Comparison of ENCODE assay signal across 8 cellular contexts in the genomic region with DNA sequence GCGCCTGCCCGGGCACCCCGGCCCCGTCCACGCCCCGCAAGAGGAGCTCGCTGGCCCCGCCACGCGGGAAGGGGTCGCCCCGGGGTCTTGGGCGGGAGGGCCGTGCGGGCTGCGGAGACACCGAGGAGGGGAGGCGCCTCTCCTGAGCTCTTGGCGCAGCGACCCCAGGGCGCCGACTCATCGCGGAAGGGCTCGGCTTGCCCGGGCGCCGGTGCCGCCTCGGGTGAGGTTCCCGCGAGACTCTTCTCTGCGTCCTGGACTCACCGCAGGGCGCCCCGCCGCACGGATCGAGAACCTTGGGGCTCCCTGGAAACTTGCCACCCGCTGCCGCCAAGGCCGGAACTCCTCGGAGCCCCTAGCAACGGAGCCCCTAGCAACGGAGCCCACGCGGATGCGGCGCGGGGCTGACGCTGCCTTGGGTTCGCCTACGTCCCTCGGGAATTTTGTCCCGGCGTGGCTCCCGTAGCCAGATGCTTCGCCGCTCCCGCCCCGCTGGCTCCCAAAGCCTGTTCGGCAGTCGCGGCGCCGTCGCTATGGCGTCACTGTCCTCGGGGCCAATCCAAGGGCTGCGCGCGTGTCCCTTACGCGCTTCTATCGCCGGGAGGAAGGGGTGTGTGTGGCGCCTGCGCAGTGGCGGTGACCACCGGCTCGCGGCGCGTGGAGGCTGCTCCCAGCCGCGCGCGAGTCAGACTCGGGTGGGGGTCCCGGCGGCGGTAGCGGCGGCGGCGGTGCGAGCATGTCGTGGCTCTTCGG. TPM values are rescaled to one million over a fixed set of nuclear protein-coding genes. Genes with fewer than 3 reads are reported as not detected.
DNase-seq lines count a peak whose midpoint lies in the region; ATAC-seq and TF ChIP-seq lines count a peak whose summit lies in the region.

A gene (plus strand): TSS at position 630 of the 753 bp plus-strand sequence. CDS start 107 bp downstream, at position 737.

- H3K4me1 ChIP-seq in heart right ventricle (peaks cover 5 to 22% (median 9%) of the 10 kb centered on the region in 9 donors), upper lobe of left lung (peaks cover 5 to 17% (median 10%) of the 10 kb centered on the region in 4 donors)

- TF ChIP-seq POLR2A in upper lobe of left lung (IDR thresholded peaks at IDR 0.05): peak in 2 of 4 donors; percentile 39 to 82

- H3K36me3 ChIP-seq in heart right ventricle (peaks cover 0 to 13% (median 0%) of the 10 kb centered on the region in 9 donors), upper lobe of left lung (peaks cover 0 to 3% (median under 1%) of the 10 kb centered on the region in 4 donors)

- H3K27ac Mint-ChIP-seq in T-helper 1 cell treated with Interleukin-12 subunit alpha and Interleukin-12 subunit beta and Interleukin-4 antibody, amounts not matched to agents 30 μg/mL and 1 μg/mL, for 36 hours: peak within 1 kb of the TSS; percentile 93

- no peaks in the 10 kb centered on the region for H3K36me3 Mint-ChIP-seq in T-helper 1 cell treated with Interleukin-12 subunit alpha and Interleukin-12 subunit beta and Interleukin-4 antibody, amounts not matched to agents 30 μg/mL and 1 μg/mL, for 36 hours (ENCODE audit: low read depth)

- H3K4me3 ChIP-seq in heart right ventricle (peak within 1 kb of the TSS; percentile 59 to 96 (median 83)), upper lobe of left lung (peak within 1 kb of the TSS; percentile 76 to 97 (median 83))

- H3K9me3 Mint-ChIP-seq in T-helper 1 cell treated with Interleukin-12 subunit alpha and Interleukin-12 subunit beta and Interleukin-4 antibody, amounts not matched to agents 30 μg/mL and 1 μg/mL, for 36 hours: no peaks in the 10 kb centered on the region

- WGBS in heart right ventricle, 2 donors: 0% methylated on average over 94 to 99 of the region's 99 CpGs
- WGBS in upper lobe of left lung, 2 donors: 0% methylated on average over 13 to 46 of the region's 99 CpGs

- H3K9me3 ChIP-seq in heart right ventricle (no peaks in the 10 kb centered on the region), upper lobe of left lung (no peaks in the 10 kb centered on the region)

- no peak for TF ChIP-seq CTCF in heart right ventricle (IDR thresholded peaks at IDR 0.05)
- peak in 2 of 6 experiments; percentile 14 to 50 for TF ChIP-seq CTCF in upper lobe of left lung (IDR thresholded peaks at IDR 0.05)

- H3K27me3 ChIP-seq in heart right ventricle: no peaks in the 10 kb centered on the region
- no peaks in the 10 kb centered on the region for H3K27me3 ChIP-seq in upper lobe of left lung

- H3K4me1 Mint-ChIP-seq in T-helper 1 cell treated with Interleukin-12 subunit alpha and Interleukin-12 subunit beta and Interleukin-4 antibody, amounts not matched to agents 30 μg/mL and 1 μg/mL, for 36 hours (ENCODE audit: low read depth): peaks cover 15% of the 10 kb centered on the region

- peak within 1 kb of the TSS; percentile 90 for H3K4me3 Mint-ChIP-seq in T-helper 1 cell treated with Interleukin-12 subunit alpha and Interleukin-12 subunit beta and Interleukin-4 antibody, amounts not matched to agents 30 μg/mL and 1 μg/mL, for 36 hours

- intact Hi-C loops in heart right ventricle (cut with DNase I): no loop called here
- intact Hi-C loops in posterior vena cava (cut with DNase I): no loop called here

- peak; percentile 55 for ATAC-seq in GM18499 (IDR thresholded peaks at IDR 0.05; ENCODE audit: insufficient read depth, unreplicated experiment)
- peak; percentile 85 for ATAC-seq in HG02938 (IDR thresholded peaks at IDR 0.05; ENCODE audit: unreplicated experiment)
- peak; percentile 94 to 99 (median 98) for ATAC-seq in heart right ventricle
- ATAC-seq in upper lobe of left lung (ENCODE audit: low FRiP score in 2 of 2): peak; percentile 96 to 98

- H3K27me3 Mint-ChIP-seq in T-helper 1 cell treated with Interleukin-12 subunit alpha and Interleukin-12 subunit beta and Interleukin-4 antibody, amounts not matched to agents 30 μg/mL and 1 μg/mL, for 36 hours (ENCODE audit: low read depth): no peaks in the 10 kb centered on the region

- peak in 1 of 4 donors; percentile 78 for TF ChIP-seq EP300 in upper lobe of left lung (IDR thresholded peaks at IDR 0.05)

- DNase-seq in NCI-H1694 treated with DMSO at 0.1 percent for 48 hours (lab: John Stamatoyannopoulos, UW) (peak; percentile 94), amniotic epithelial cell (ENCODE audit: low read depth) (peak; percentile 97), heart right ventricle (peak; percentile 98 to 99), posterior vena cava (ENCODE audit: low spot score) (peak; percentile 100), upper lobe of left lung (peak; percentile 98 to 99)

- H3K27ac ChIP-seq in heart right ventricle (peak within 1 kb of the TSS; percentile 74 to 96 (median 90)), upper lobe of left lung (peak within 1 kb of the TSS; percentile 89 to 95 (median 91))

RNA-seq across cellular contexts. Expression of the gene that starts here (rescaled TPM):
- 10 to 100 TPM; 13.2 to 27.9 (median 15.6) TPM for total RNA-seq in heart right ventricle
- 10 to 100 TPM; 24.7 to 39.4 TPM for polyA plus RNA-seq in heart right ventricle
- 10 to 100 TPM; 12.2 to 14.2 TPM for total RNA-seq in posterior vena cava
- 10 to 100 TPM; 18.5 to 31.9 (median 24.0) TPM for total RNA-seq in upper lobe of left lung

Comparison
In these comparisons a context has a peak if more than half of its experiments do, and no peak if none do; other contexts are left out.
1. Peak in every context shown above with its lines: DNase-seq, ATAC-seq, H3K4me3 ChIP-seq and H3K27ac ChIP-seq.